ENCODE assay signal across 1 cellular context in genomic region chr16:426906-427249, GRCh38.
A peak's percentile ranks its signal among the peaks of the same experiment; 100 is the strongest.
TF ChIP-seq lines count a peak whose summit lies in the region.

No MANE protein-coding gene starts in this region.

TF ChIP-seq in K562, 482 proteins besides CTCF, POLR2A, EP300 and RAD21:
- TF ChIP-seq ZNF282 (CRISPR knock-in tag; IDR thresholded peaks at IDR 0.05), result no peak
- TF ChIP-seq, protein P1, sequence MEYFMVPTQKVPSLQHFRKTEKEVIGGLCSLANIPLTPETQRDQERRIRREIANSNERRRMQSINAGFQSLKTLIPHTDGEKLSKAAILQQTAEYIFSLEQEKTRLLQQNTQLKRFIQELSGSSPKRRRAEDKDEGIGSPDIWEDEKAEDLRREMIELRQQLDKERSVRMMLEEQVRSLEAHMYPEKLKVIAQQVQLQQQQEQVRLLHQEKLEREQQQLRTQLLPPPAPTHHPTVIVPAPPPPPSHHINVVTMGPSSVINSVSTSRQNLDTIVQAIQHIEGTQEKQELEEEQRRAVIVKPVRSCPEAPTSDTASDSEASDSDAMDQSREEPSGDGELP (CRISPR knock-in tag; IDR thresholded peaks at IDR 0.05; ENCODE audit: borderline replicate concordance), result peak; percentile 29; the same call in 1 of the 2 replicates
- TF ChIP-seq, protein P2, sequence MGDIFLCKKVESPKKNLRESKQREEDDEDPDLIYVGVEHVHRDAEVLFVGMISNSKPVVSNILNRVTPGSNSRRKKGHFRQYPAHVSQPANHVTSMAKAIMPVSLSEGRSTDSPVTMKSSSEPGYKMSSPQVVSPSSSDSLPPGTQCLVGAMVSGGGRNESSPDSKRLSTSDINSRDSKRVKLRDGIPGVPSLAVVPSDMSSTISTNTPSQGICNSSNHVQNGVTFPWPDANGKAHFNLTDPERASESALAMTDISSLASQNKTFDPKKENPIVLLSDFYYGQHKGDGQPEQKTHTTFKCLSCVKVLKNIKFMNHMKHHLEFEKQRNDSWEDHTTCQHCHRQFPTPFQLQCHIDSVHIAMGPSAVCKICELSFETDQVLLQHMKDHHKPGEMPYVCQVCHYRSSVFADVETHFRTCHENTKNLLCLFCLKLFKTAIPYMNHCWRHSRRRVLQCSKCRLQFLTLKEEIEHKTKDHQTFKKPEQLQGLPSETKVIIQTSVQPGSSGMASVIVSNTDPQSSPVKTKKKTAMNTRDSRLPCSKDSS (IDR thresholded peaks at IDR 0.05; ENCODE audit: low read depth, partially characterized antibody), result no peak
- TF ChIP-seq GATA2 (CRISPR knock-in tag; IDR thresholded peaks at IDR 0.05), result 0 out of 2 replicates have a peak, but pooled peaks have one; percentile 9
